ENCODE assay signal across 8 cellular contexts in the genomic region with DNA sequence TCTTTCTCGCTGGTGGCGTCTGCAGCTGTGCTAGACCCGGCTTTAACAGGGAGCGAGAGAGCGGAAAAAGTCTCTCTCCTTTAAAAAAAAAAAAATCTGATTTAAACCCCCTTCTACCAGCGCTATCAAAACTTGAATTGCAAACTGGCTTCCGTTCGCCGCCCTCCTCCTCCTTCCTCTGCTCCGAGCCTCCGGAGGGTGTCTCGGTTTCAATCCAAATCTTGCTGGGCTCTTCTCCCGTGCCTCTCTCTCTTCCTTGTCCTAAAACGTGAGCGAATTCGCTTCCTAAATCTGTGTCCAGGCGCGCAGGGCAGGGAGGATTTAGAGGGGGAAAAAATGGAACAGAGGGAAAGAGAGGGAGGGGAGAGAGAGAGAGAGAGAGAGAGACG.
A peak's percentile ranks its signal among the peaks of the same experiment; 100 is the strongest.
DNase-seq lines count a peak whose midpoint lies in the region; ATAC-seq, FAIRE-seq and TF ChIP-seq lines count a peak whose summit lies in the region.

No MANE protein-coding gene starts in this region.

- peaks cover 92% of the 10 kb centered on the region for H3K27me3 Mint-ChIP-seq in stimulated activated naive CD8-positive, alpha-beta T cell treated with anti-CD3 and anti-CD28 coated beads, Interleukin-15, Interleukin-2, amounts not matched to agents 100 ng/mL and 50 ng/mL, for 24 hours

- no peak for TF ChIP-seq POLR2A in erythroblast (IDR thresholded peaks at IDR 0.05; ENCODE audit: low read length)

- DNase-seq in stimulated activated naive CD8-positive, alpha-beta T cell treated with anti-CD3 and anti-CD28 coated beads, Interleukin-15, Interleukin-2, amounts not matched to agents 100 U/mL and 50 U/mL, for 24 hours: no peak
- DNase-seq in effector memory CD4-positive, alpha-beta T cell: no peak
- no peak for DNase-seq in erythroblast (lab: John Stamatoyannopoulos, UW)
- no peak for DNase-seq in D721Med (ENCODE audit: insufficient read length, low spot score)

- peaks cover 45% of the 10 kb centered on the region for H3K27me3 ChIP-seq in effector memory CD4-positive, alpha-beta T cell (replicated peaks; ENCODE audit: control insufficient read depth, insufficient read depth, low read length, poor library complexity, severe bottlenecking)
- H3K27me3 ChIP-seq in mucosa of rectum (ENCODE audit: control insufficient read depth in 2 of 2, insufficient read depth in 2 of 2, low read length in 2 of 2): peaks cover 13 to 27% of the 10 kb centered on the region in 2 donors

- no peaks in the 10 kb centered on the region for H3K9me3 ChIP-seq in effector memory CD4-positive, alpha-beta T cell (ENCODE audit: control insufficient read depth, low read length)
- H3K9me3 ChIP-seq in mucosa of rectum (ENCODE audit: control insufficient read depth in 2 of 2, low read length in 2 of 2): no peaks in the 10 kb centered on the region

- no peak for ATAC-seq in stimulated activated naive CD8-positive, alpha-beta T cell treated with anti-CD3 and anti-CD28 coated beads, Interleukin-15, Interleukin-2, amounts not matched to agents 100 U/mL and 50 U/mL, for 24 hours
- ATAC-seq in GM18861 (IDR thresholded peaks at IDR 0.05; ENCODE audit: unreplicated experiment) (no peak), HG02623 (IDR thresholded peaks at IDR 0.05; ENCODE audit: unreplicated experiment) (no peak)

- peak overlapping the region; percentile 42 for H3K4me3 ChIP-seq in effector memory CD4-positive, alpha-beta T cell (ENCODE audit: insufficient read depth, low read depth, low read length, poor library complexity, severe bottlenecking)
- peak overlapping the region; percentile 69 to 87 for H3K4me3 ChIP-seq in mucosa of rectum (ENCODE audit: low read length in 2 of 2)

- H3K27ac Mint-ChIP-seq in stimulated activated naive CD8-positive, alpha-beta T cell treated with anti-CD3 and anti-CD28 coated beads, Interleukin-15, Interleukin-2, amounts not matched to agents 100 ng/mL and 50 ng/mL, for 24 hours: no peak overlapping the region

- H3K9ac ChIP-seq in mucosa of rectum (ENCODE audit: low read depth in 1 of 2, low read length in 2 of 2): peak overlapping the region; percentile 68 to 81

- peaks cover 18% of the 10 kb centered on the region for H3K4me1 ChIP-seq in effector memory CD4-positive, alpha-beta T cell (ENCODE audit: control insufficient read depth, insufficient read depth, low read length, poor library complexity, severe bottlenecking)
- peaks cover 8 to 12% of the 10 kb centered on the region in 2 donors for H3K4me1 ChIP-seq in mucosa of rectum (ENCODE audit: control insufficient read depth in 2 of 2, insufficient read depth in 2 of 2, low read length in 2 of 2)

- H3K36me3 Mint-ChIP-seq in stimulated activated naive CD8-positive, alpha-beta T cell treated with anti-CD3 and anti-CD28 coated beads, Interleukin-15, Interleukin-2, amounts not matched to agents 100 ng/mL and 50 ng/mL, for 24 hours (ENCODE audit: low read depth): peaks cover 4% of the 10 kb centered on the region

- no peaks in the 10 kb centered on the region for H3K36me3 ChIP-seq in effector memory CD4-positive, alpha-beta T cell (ENCODE audit: control insufficient read depth, insufficient read depth, low read length)
- H3K36me3 ChIP-seq in mucosa of rectum (ENCODE audit: control insufficient read depth in 2 of 2, insufficient read depth in 2 of 2, low read length in 2 of 2): peaks cover 0 to 2% of the 10 kb centered on the region in 2 donors

- peaks cover 25% of the 10 kb centered on the region for H3K4me1 Mint-ChIP-seq in stimulated activated naive CD8-positive, alpha-beta T cell treated with anti-CD3 and anti-CD28 coated beads, Interleukin-15, Interleukin-2, amounts not matched to agents 100 ng/mL and 50 ng/mL, for 24 hours (ENCODE audit: low read depth)

- peak overlapping the region; percentile 76 for H3K4me3 Mint-ChIP-seq in stimulated activated naive CD8-positive, alpha-beta T cell treated with anti-CD3 and anti-CD28 coated beads, Interleukin-15, Interleukin-2, amounts not matched to agents 100 ng/mL and 50 ng/mL, for 24 hours

- peaks cover 3% of the 10 kb centered on the region for H3K9me3 Mint-ChIP-seq in stimulated activated naive CD8-positive, alpha-beta T cell treated with anti-CD3 and anti-CD28 coated beads, Interleukin-15, Interleukin-2, amounts not matched to agents 100 ng/mL and 50 ng/mL, for 24 hours

- FAIRE-seq in D721Med (lab: Jason Lieb, UNC): no peak

- no peak overlapping the region for H3K27ac ChIP-seq in effector memory CD4-positive, alpha-beta T cell (ENCODE audit: insufficient read depth, low read length, poor library complexity, severe bottlenecking)
- H3K27ac ChIP-seq in mucosa of rectum (ENCODE audit: low read depth in 2 of 2, low read length in 2 of 2): peak overlapping the region; percentile 76 to 85

- no peak for TF ChIP-seq CTCF in D721Med (IDR thresholded peaks at IDR 0.05; ENCODE audit: insufficient read depth, missing control alignments)
